Comparison of ENCODE assay signal across 14 cellular contexts in genomic region chr12:50720501-50720900, GRCh38. TPM values are rescaled to one million over a fixed set of nuclear protein-coding genes. Genes with fewer than 3 reads are reported as not detected.
DNase-seq lines count a peak whose midpoint lies in the region; ATAC-seq and TF ChIP-seq lines count a peak whose summit lies in the region.
"Had no signal": no experiment of that assay in that cellular context is flagged by ENCODE, and none has a peak within 500 bp of the region (broad histone marks: within the 10 kb centered on the region; RNA-seq: fewer than 3 reads in every experiment).

No MANE protein-coding gene starts in this region.

- no peaks in the 10 kb centered on the region for H3K4me1 Mint-ChIP-seq in activated CD4-positive, alpha-beta T cell treated with anti-CD3 and anti-CD28 coated beads, Interleukin-2, amount 10 ng/mL, durations not matched to agents 24 days and 14 days
- H3K4me1 Mint-ChIP-seq in T-cell = no peaks in the 10 kb centered on the region
- H3K4me1 Mint-ChIP-seq: CD4-positive, alpha-beta memory T cell had no signal

- no peaks in the 10 kb centered on the region for H3K9me3 Mint-ChIP-seq in activated CD4-positive, alpha-beta T cell treated with anti-CD3 and anti-CD28 coated beads, Interleukin-2, amount 10 ng/mL, durations not matched to agents 24 days and 14 days
- H3K9me3 Mint-ChIP-seq in T-cell = no peaks in the 10 kb centered on the region
- H3K9me3 Mint-ChIP-seq: CD4-positive, alpha-beta memory T cell; IgD-negative memory B cell had no signal

- peaks cover 54% of the 10 kb centered on the region for H3K36me3 Mint-ChIP-seq in activated CD4-positive, alpha-beta T cell treated with anti-CD3 and anti-CD28 coated beads, Interleukin-2, amount 10 ng/mL, durations not matched to agents 24 days and 14 days (ENCODE audit: low read depth)
- peaks cover 66% of the 10 kb centered on the region for H3K36me3 Mint-ChIP-seq in T-cell

- ATAC-seq in T-cell (replicated peaks in 1 of 4) (no peak), left ventricle myocardium superior (no peak), left lobe of liver (no peak)
- ATAC-seq: HCT116 had no signal

- DNase-seq in activated CD4-positive, alpha-beta T cell treated with anti-CD3 and anti-CD28 coated beads, Interleukin-2, amount 10 ng/mL, durations not matched to agents 24 days and 14 days = no peak
- DNase-seq in activated CD4-positive, alpha-beta T cell treated with anti-CD3 and anti-CD28 coated beads, Interleukin-2, amount 50 U/mL, for 4 hours = no peak
- DNase-seq in amniotic epithelial cell (ENCODE audit: low read depth) (peak; percentile 27), fibroblast of the aortic adventitia (ENCODE audit: low read depth) (peak; percentile 50), T-cell (no peak), left ventricle myocardium superior (no peak), left lobe of liver (ENCODE audit: low spot score) (no peak)
- DNase-seq: ACHN; BE2C; CD4-positive, alpha-beta memory T cell; DMS79 had no signal

- no peaks in the 10 kb centered on the region for H3K27me3 Mint-ChIP-seq in activated CD4-positive, alpha-beta T cell treated with anti-CD3 and anti-CD28 coated beads, Interleukin-2, amount 10 ng/mL, durations not matched to agents 24 days and 14 days
- no peaks in the 10 kb centered on the region for H3K27me3 Mint-ChIP-seq in T-cell
- H3K27me3 Mint-ChIP-seq: CD4-positive, alpha-beta memory T cell; IgD-negative memory B cell had no signal

- H3K4me3 Mint-ChIP-seq in activated CD4-positive, alpha-beta T cell treated with anti-CD3 and anti-CD28 coated beads, Interleukin-2, amount 10 ng/mL, durations not matched to agents 24 days and 14 days = no peak overlapping the region
- H3K4me3 Mint-ChIP-seq in T-cell = no peak overlapping the region
- H3K4me3 Mint-ChIP-seq: CD4-positive, alpha-beta memory T cell; IgD-negative memory B cell had no signal

- POLR2A ChIA-PET in T-cell (lab: Charles Lee) = interaction anchor here in 1 of 2 donors (0.7 kb wide), 1 partner anchor 277 kb away, joined by 8 read pairs; no protein-coding TSS in a partner anchor

- no peak overlapping the region for H3K4me3 ChIP-seq in fibroblast of the aortic adventitia (ENCODE audit: low read depth, low read length)
- H3K4me3 ChIP-seq: GM23248 had no signal

- CTCF ChIA-PET in T-cell (lab: Charles Lee) = interaction anchor here in 1 of 2 donors (0.7 kb wide), 1 partner anchor 29 kb away, joined by 4 read pairs; no protein-coding TSS in a partner anchor

- peak overlapping the region; percentile 15 for H3K27ac Mint-ChIP-seq in activated CD4-positive, alpha-beta T cell treated with anti-CD3 and anti-CD28 coated beads, Interleukin-2, amount 10 ng/mL, durations not matched to agents 24 days and 14 days
- no peak overlapping the region for H3K27ac Mint-ChIP-seq in T-cell
- H3K27ac Mint-ChIP-seq: IgD-negative memory B cell had no signal

- no peak for TF ChIP-seq CTCF in fibroblast of the aortic adventitia (IDR thresholded peaks at IDR 0.05; ENCODE audit: insufficient read depth, low read length)

- intact Hi-C loops in activated CD4-positive, alpha-beta T cell treated with anti-CD3 and anti-CD28 coated beads, Interleukin-2, amount 10 ng/mL, durations not matched to agents 24 days and 14 days (cut with micrococcal nuclease) = no loop called here
- intact Hi-C loops in left ventricle myocardium superior (cut with micrococcal nuclease) = no loop called here

RNA-seq across cellular contexts. Expression of gene ATF1, which starts 43.4 kb away (rescaled TPM):
- total RNA-seq in activated CD4-positive, alpha-beta T cell treated with anti-CD3 and anti-CD28 coated beads, Interleukin-2, amount 10 ng/mL, durations not matched to agents 24 days and 14 days = 66.0 and 67.6 TPM in 2 replicates
- total RNA-seq in fibroblast of the aortic adventitia (ENCODE audit: low replicate concordance) (31.0 and 39.5 TPM in 2 replicates), T-cell (10 to 100 TPM; 33.2 to 42.8 (median 35.5) TPM), left ventricle myocardium superior (25.9 TPM), left lobe of liver (13.6 TPM)

Comparison
In these comparisons a context has a peak if more than half of its experiments do, and no peak if none do; other contexts are left out.
1. DNase-seq: peak in amniotic epithelial cell (single experiment) and fibroblast of the aortic adventitia (single experiment); none in activated CD4-positive, alpha-beta T cell treated with anti-CD3 and anti-CD28 coated beads, Interleukin-2, amount 10 ng/mL, durations not matched to agents 24 days and 14 days (single experiment), activated CD4-positive, alpha-beta T cell treated with anti-CD3 and anti-CD28 coated beads, Interleukin-2, amount 50 U/mL, for 4 hours (0 of 2), T-cell (0 of 34), left ventricle myocardium superior (single experiment) and left lobe of liver (single experiment).